9 cellular contexts compared by ENCODE assay signal in the genomic region with DNA sequence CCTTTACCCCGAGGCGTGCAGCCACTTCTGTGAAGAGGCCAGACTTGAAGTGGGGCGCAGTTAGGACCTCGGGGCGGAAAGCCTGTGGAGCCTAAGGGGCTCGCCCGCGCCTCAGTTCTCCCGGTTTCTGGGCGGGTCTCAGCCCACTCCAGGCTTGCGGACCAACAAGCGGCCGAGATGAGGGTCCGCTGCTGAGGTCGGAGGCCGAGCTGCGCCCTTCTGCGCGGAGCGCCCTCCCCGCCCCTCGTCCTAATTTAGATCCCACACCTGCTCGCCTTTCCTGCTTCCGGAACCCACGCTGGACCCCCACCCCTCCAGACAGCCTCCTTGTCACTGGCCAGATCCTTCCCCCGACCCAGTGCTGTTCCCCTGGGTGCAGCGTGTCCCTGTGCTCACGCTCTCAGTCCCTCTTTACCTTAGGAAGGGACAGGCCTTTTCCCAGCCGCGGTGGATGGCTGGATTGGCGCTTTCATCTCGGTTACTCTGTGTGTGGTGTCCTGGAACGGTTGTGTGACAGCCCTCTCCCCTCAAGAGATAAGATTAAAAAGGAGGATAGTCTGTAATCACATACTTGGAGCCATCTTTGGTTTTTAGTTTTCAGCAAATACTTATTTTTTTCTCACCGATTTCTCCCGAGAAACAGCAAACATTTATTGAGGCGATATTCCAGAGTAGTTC. TPM values are rescaled to one million over a fixed set of nuclear protein-coding genes. Genes with fewer than 3 reads are reported as not detected.
DNase-seq lines count a peak whose midpoint lies in the region; ATAC-seq and TF ChIP-seq lines count a peak whose summit lies in the region.
"Had no signal": no experiment of that assay in that cellular context is flagged by ENCODE, and none has a peak within 500 bp of the region (broad histone marks: within the 10 kb centered on the region; RNA-seq: fewer than 3 reads in every experiment).

No MANE protein-coding gene starts in this region.

- H3K4me1 Mint-ChIP-seq in activated naive CD8-positive, alpha-beta T cell treated with anti-CD3 and anti-CD28 coated beads, Interleukin-2, amount 10 ng/mL, durations not matched to agents 7 days and 5 days = peaks cover 43% of the 10 kb centered on the region

- no peaks in the 10 kb centered on the region for H3K27me3 Mint-ChIP-seq in activated naive CD8-positive, alpha-beta T cell treated with anti-CD3 and anti-CD28 coated beads, Interleukin-2, amount 10 ng/mL, durations not matched to agents 7 days and 5 days

- H3K9ac ChIP-seq in iPS-20b (ENCODE audit: low read depth, low read length) = peak overlapping the region; percentile 92

- peak overlapping the region; percentile 72 for H3K27ac ChIP-seq in iPS-20b (ENCODE audit: low read length)
- peak overlapping the region; percentile 95 for H3K27ac ChIP-seq in substantia nigra (ENCODE audit: low read depth, low read length, poor library complexity, severe bottlenecking)

- DNase-seq in GM12864 (ENCODE audit: low read depth) (no peak), substantia nigra (lab: John Stamatoyannopoulos, UW) (peak in 5 of 49 donors; percentile 47 to 60 (median 59)), medulla oblongata (ENCODE audit: extremely low spot score) (no peak), COR-L47 (lab: John Stamatoyannopoulos, UW) (no peak)
- no peak for DNase-seq in activated naive CD8-positive, alpha-beta T cell treated with anti-CD3 and anti-CD28 coated beads, Interleukin-2, amount 10 ng/mL, durations not matched to agents 7 days and 5 days

- peaks cover 20% of the 10 kb centered on the region for H3K36me3 ChIP-seq in iPS-20b (ENCODE audit: insufficient read depth, low read depth, low read length)

- peak overlapping the region; percentile 92 for H3K4me3 Mint-ChIP-seq in activated naive CD8-positive, alpha-beta T cell treated with anti-CD3 and anti-CD28 coated beads, Interleukin-2, amount 10 ng/mL, durations not matched to agents 7 days and 5 days

- no peak for TF ChIP-seq CTCF in GM12864 (IDR thresholded peaks at IDR 0.05; ENCODE audit: low read depth, low read length, missing control alignments)

- peak overlapping the region; percentile 97 for H3K27ac Mint-ChIP-seq in activated naive CD8-positive, alpha-beta T cell treated with anti-CD3 and anti-CD28 coated beads, Interleukin-2, amount 10 ng/mL, durations not matched to agents 7 days and 5 days

- H3K4me3 ChIP-seq in GM12864 (ENCODE audit: low read depth, low read length) (peak overlapping the region; percentile 69), iPS-20b (ENCODE audit: low read length) (peak overlapping the region; percentile 88)

- no peaks in the 10 kb centered on the region for H3K9me3 ChIP-seq in iPS-20b (ENCODE audit: insufficient read depth, low read depth, low read length)

- H3K4me1 ChIP-seq in iPS-20b (ENCODE audit: insufficient read depth, low read length) = peaks cover 13% of the 10 kb centered on the region

- peak; percentile 3 for ATAC-seq in HG03520 (IDR thresholded peaks at IDR 0.05; ENCODE audit: unreplicated experiment)
- no peak for ATAC-seq in activated naive CD8-positive, alpha-beta T cell treated with anti-CD3 and anti-CD28 coated beads, Interleukin-2, amount 10 ng/mL, durations not matched to agents 7 days and 5 days (ENCODE audit: low read depth)
- no peak for ATAC-seq in HG02938 (IDR thresholded peaks at IDR 0.05; ENCODE audit: unreplicated experiment)

- no peaks in the 10 kb centered on the region for H3K27me3 ChIP-seq in iPS-20b (ENCODE audit: insufficient read depth, low read length)

- POLR2A ChIA-PET in activated naive CD8-positive, alpha-beta T cell treated with anti-CD3 and anti-CD28 coated beads, Interleukin-2, amount 10 ng/mL, durations not matched to agents 7 days and 5 days (lab: Charles Lee) = interaction anchor here (0.9 to 4.6 kb wide), 8 partner anchors 10 to 126 kb away, joined by 3 to 56 read pairs (median 8); a partner anchor contains a TSS

- H3K9me3 Mint-ChIP-seq in activated naive CD8-positive, alpha-beta T cell treated with anti-CD3 and anti-CD28 coated beads, Interleukin-2, amount 10 ng/mL, durations not matched to agents 7 days and 5 days = no peaks in the 10 kb centered on the region

- peaks cover 10% of the 10 kb centered on the region for H3K36me3 Mint-ChIP-seq in activated naive CD8-positive, alpha-beta T cell treated with anti-CD3 and anti-CD28 coated beads, Interleukin-2, amount 10 ng/mL, durations not matched to agents 7 days and 5 days

RNA-seq across cellular contexts. Expression of a gene that starts 0.9 kb away (rescaled TPM):
- total RNA-seq in activated naive CD8-positive, alpha-beta T cell treated with anti-CD3 and anti-CD28 coated beads, Interleukin-2, amount 10 ng/mL, durations not matched to agents 7 days and 5 days = 100 to 1,000 TPM; 116 TPM

RNA-seq across cellular contexts. Expression of a gene that starts 13.8 kb away (rescaled TPM):
- total RNA-seq in activated naive CD8-positive, alpha-beta T cell treated with anti-CD3 and anti-CD28 coated beads, Interleukin-2, amount 10 ng/mL, durations not matched to agents 7 days and 5 days = 10 to 100 TPM; 38.3 to 42.5 TPM

RNA-seq across cellular contexts. Expression of a gene that starts 18.9 kb away (rescaled TPM):
- 100 to 1,000 TPM; 183 to 200 TPM for total RNA-seq in activated naive CD8-positive, alpha-beta T cell treated with anti-CD3 and anti-CD28 coated beads, Interleukin-2, amount 10 ng/mL, durations not matched to agents 7 days and 5 days

RNA-seq across cellular contexts. Expression of a gene that starts 30.1 kb away (rescaled TPM):
- under 1 TPM; 0.19 to 0.51 TPM for total RNA-seq in activated naive CD8-positive, alpha-beta T cell treated with anti-CD3 and anti-CD28 coated beads, Interleukin-2, amount 10 ng/mL, durations not matched to agents 7 days and 5 days
- total RNA-seq: subcutaneous adipose tissue had no signal

RNA-seq across cellular contexts. Expression of a gene that starts 58.9 kb away (rescaled TPM):
- 10 to 100 TPM; 13.2 to 14.3 TPM for total RNA-seq in activated naive CD8-positive, alpha-beta T cell treated with anti-CD3 and anti-CD28 coated beads, Interleukin-2, amount 10 ng/mL, durations not matched to agents 7 days and 5 days
